16 cellular contexts compared by ENCODE assay signal in genomic region chr17:82613283-82614094, GRCh38. TPM values are rescaled to one million over a fixed set of nuclear protein-coding genes. Genes with fewer than 3 reads are reported as not detected.
DNase-seq lines count a peak whose midpoint lies in the region; ATAC-seq and TF ChIP-seq lines count a peak whose summit lies in the region.
"Had no signal": no experiment of that assay in that cellular context is flagged by ENCODE, and none has a peak within 500 bp of the region (broad histone marks: within the 10 kb centered on the region; RNA-seq: fewer than 3 reads in every experiment).

No MANE protein-coding gene starts in this region.

- intact Hi-C loops in stomach (cut with DNase I; ENCODE audit: low total_unique reads): no loop called here
- intact Hi-C loops in activated CD4-positive, alpha-beta memory T cell treated with anti-CD3 and anti-CD28 coated beads for 36 hours (cut with micrococcal nuclease): no loop called here
- intact Hi-C loops in PC-9 (cut with micrococcal nuclease; ENCODE audit: unreplicated experiment): no loop called here
- intact Hi-C loops in activated T-helper 2 cell treated with anti-CD3 and anti-CD28 coated beads, Interferon-gamma antibody, Interleukin-2, Interleukin-4, amounts not matched to agents 10 μg/mL and 5 μg/mL and 100 μg/mL, durations not matched to agents 14 hours and 24 hours and 36 hours (cut with micrococcal nuclease): no loop called here

- H3K9me3 Mint-ChIP-seq in activated CD4-positive, alpha-beta memory T cell treated with anti-CD3 and anti-CD28 coated beads for 36 hours: no peaks in the 10 kb centered on the region
- no peaks in the 10 kb centered on the region for H3K9me3 Mint-ChIP-seq in activated T-helper 2 cell treated with anti-CD3 and anti-CD28 coated beads, Interferon-gamma antibody, Interleukin-2, Interleukin-4, amounts not matched to agents 10 μg/mL and 5 μg/mL and 100 μg/mL, durations not matched to agents 14 hours and 24 hours and 36 hours
- H3K9me3 Mint-ChIP-seq: activated naive CD4-positive, alpha-beta T cell treated with anti-CD3 and anti-CD28 coated beads for 36 hours; CD8-positive, alpha-beta memory T cell; dendritic cell treated with granulocyte-macrophage colony-stimulating factor and Interleukin-4, amounts not matched to agents 40 ng/mL and 50 ng/mL, for 4 days had no signal

- peaks cover 2 to 3% of the 10 kb centered on the region in 2 donors for H3K4me1 ChIP-seq in lung (ENCODE audit: control insufficient read depth in 2 of 2, insufficient read depth in 2 of 2, low read length in 2 of 2)
- peaks cover 0 to 7% (median 0%) of the 10 kb centered on the region in 4 donors for H3K4me1 ChIP-seq in stomach
- H3K4me1 ChIP-seq in PC-9 (replicated peaks; ENCODE audit: insufficient read depth): no peaks in the 10 kb centered on the region
- H3K4me1 ChIP-seq: SJSA1 had no signal

- peak overlapping the region; percentile 6 to 43 for H3K27ac ChIP-seq in lung (ENCODE audit: low read depth in 1 of 2, low read length in 1 of 2)
- no peak overlapping the region for H3K27ac ChIP-seq in stomach
- H3K27ac ChIP-seq in PC-9: no peak overlapping the region
- H3K27ac ChIP-seq: SJSA1 had no signal

- no peak for TF ChIP-seq POLR2A in stomach (IDR thresholded peaks at IDR 0.05)

- H2AFZ ChIP-seq in PC-9: no peak overlapping the region

- TF ChIP-seq CTCF in lung (IDR thresholded peaks at IDR 0.05; ENCODE audit: control extremely low read depth, extremely low read depth) (no peak), stomach (IDR thresholded peaks at IDR 0.05) (no peak), PC-9 (conservative IDR thresholded peaks at IDR 0.05) (no peak)

- H3K9me3 ChIP-seq in lung (ENCODE audit: control insufficient read depth in 2 of 2, insufficient read depth in 1 of 2, low read length in 1 of 2) (no peaks in the 10 kb centered on the region), stomach (no peaks in the 10 kb centered on the region), PC-9 (ENCODE audit: insufficient read depth, low read depth) (no peaks in the 10 kb centered on the region)
- H3K9me3 ChIP-seq: SJSA1 had no signal

- WGBS in lung, 2 donors: 86 to 90% methylated on average over 37 of the region's 37 CpGs
- WGBS in stomach, 5 donors: 84 to 93% (median 91%) methylated on average over 27 to 37 of the region's 37 CpGs

- H3K4me3 ChIP-seq in lung: no peak overlapping the region
- H3K4me3 ChIP-seq in stomach: no peak overlapping the region
- no peak overlapping the region for H3K4me3 ChIP-seq in PC-9
- H3K4me3 ChIP-seq: SJSA1 had no signal

- no peak for TF ChIP-seq EP300 in stomach (IDR thresholded peaks at IDR 0.05)

- H3K4me1 Mint-ChIP-seq in activated CD4-positive, alpha-beta memory T cell treated with anti-CD3 and anti-CD28 coated beads for 36 hours (ENCODE audit: low read depth): no peaks in the 10 kb centered on the region
- H3K4me1 Mint-ChIP-seq in activated T-helper 2 cell treated with anti-CD3 and anti-CD28 coated beads, Interferon-gamma antibody, Interleukin-2, Interleukin-4, amounts not matched to agents 10 μg/mL and 5 μg/mL and 100 μg/mL, durations not matched to agents 14 hours and 24 hours and 36 hours (ENCODE audit: low read depth): no peaks in the 10 kb centered on the region

- CTCF ChIA-PET in activated CD4-positive, alpha-beta memory T cell treated with anti-CD3 and anti-CD28 coated beads for 36 hours (lab: Charles Lee): no interaction called here
- CTCF ChIA-PET in PC-9 (lab: Charles Lee): no interaction called here

- no peaks in the 10 kb centered on the region for H3K27me3 Mint-ChIP-seq in activated CD4-positive, alpha-beta memory T cell treated with anti-CD3 and anti-CD28 coated beads for 36 hours
- no peaks in the 10 kb centered on the region for H3K27me3 Mint-ChIP-seq in activated T-helper 2 cell treated with anti-CD3 and anti-CD28 coated beads, Interferon-gamma antibody, Interleukin-2, Interleukin-4, amounts not matched to agents 10 μg/mL and 5 μg/mL and 100 μg/mL, durations not matched to agents 14 hours and 24 hours and 36 hours (ENCODE audit: low read depth)
- H3K27me3 Mint-ChIP-seq: CD8-positive, alpha-beta memory T cell; dendritic cell treated with granulocyte-macrophage colony-stimulating factor and Interleukin-4, amounts not matched to agents 40 ng/mL and 50 ng/mL, for 4 days had no signal

- DNase-seq in DMS79 (lab: John Stamatoyannopoulos, UW) (peak; percentile 69), NCI-H1105 (lab: John Stamatoyannopoulos, UW) (peak; percentile 27), ecto neural progenitor cell (ENCODE audit: low spot score) (peak; percentile 58), lung (ENCODE audit: low spot score) (no peak), stomach (no peak), PC-9 (no peak)
- DNase-seq in activated CD4-positive, alpha-beta memory T cell treated with anti-CD3 and anti-CD28 coated beads for 36 hours: no peak
- DNase-seq in activated T-helper 2 cell treated with anti-CD3 and anti-CD28 coated beads, Interferon-gamma antibody, Interleukin-2, Interleukin-4, amounts not matched to agents 10 μg/mL and 5 μg/mL and 100 μg/mL, durations not matched to agents 14 hours and 24 hours and 36 hours (ENCODE audit: low spot score): no peak
- DNase-seq: activated CD4-positive, CD25-positive, alpha-beta regulatory T cell treated with anti-CD3 and anti-CD28 coated beads, Interleukin-2, amount 50 U/mL, for 72 hours; activated naive CD4-positive, alpha-beta T cell treated with anti-CD3 and anti-CD28 coated beads for 36 hours; CD8-positive, alpha-beta memory T cell; NCI-H2171 treated with DMSO at 0.1 percent for 48 hours; stimulated activated CD4-positive, alpha-beta T cell treated with anti-CD3 and anti-CD28 coated beads, Interleukin-15, amount 100 ng/mL, for 24 hours; stimulated activated naive CD4-positive, alpha-beta T cell treated with Interleukin-2 at 50 U/mL for 16 hours had no signal

- POLR2A ChIA-PET in activated CD4-positive, alpha-beta memory T cell treated with anti-CD3 and anti-CD28 coated beads for 36 hours (lab: Charles Lee): no interaction called here
- POLR2A ChIA-PET in PC-9 (lab: Charles Lee; ENCODE audit: unreplicated experiment): no interaction called here

- no peak overlapping the region for H3K27ac Mint-ChIP-seq in activated CD4-positive, alpha-beta memory T cell treated with anti-CD3 and anti-CD28 coated beads for 36 hours
- no peak overlapping the region for H3K27ac Mint-ChIP-seq in activated T-helper 2 cell treated with anti-CD3 and anti-CD28 coated beads, Interferon-gamma antibody, Interleukin-2, Interleukin-4, amounts not matched to agents 10 μg/mL and 5 μg/mL and 100 μg/mL, durations not matched to agents 14 hours and 24 hours and 36 hours
- H3K27ac Mint-ChIP-seq: activated naive CD4-positive, alpha-beta T cell treated with anti-CD3 and anti-CD28 coated beads for 36 hours; CD8-positive, alpha-beta memory T cell; dendritic cell treated with granulocyte-macrophage colony-stimulating factor and Interleukin-4, amounts not matched to agents 40 ng/mL and 50 ng/mL, for 4 days had no signal

- peaks cover 22 to 38% of the 10 kb centered on the region in 2 donors for H3K36me3 ChIP-seq in lung (ENCODE audit: control insufficient read depth in 2 of 2, insufficient read depth in 2 of 2, low read length in 2 of 2)
- H3K36me3 ChIP-seq in stomach: peaks cover 35 to 92% (median 85%) of the 10 kb centered on the region in 4 donors
- no peaks in the 10 kb centered on the region for H3K36me3 ChIP-seq in PC-9 (ENCODE audit: low read depth)

- no peaks in the 10 kb centered on the region for H4K20me1 ChIP-seq in PC-9 (ENCODE audit: insufficient read depth)

- H3K4me2 ChIP-seq in PC-9: no peak overlapping the region

- H3K36me3 Mint-ChIP-seq in activated CD4-positive, alpha-beta memory T cell treated with anti-CD3 and anti-CD28 coated beads for 36 hours: peaks cover 26% of the 10 kb centered on the region
- H3K36me3 Mint-ChIP-seq in activated T-helper 2 cell treated with anti-CD3 and anti-CD28 coated beads, Interferon-gamma antibody, Interleukin-2, Interleukin-4, amounts not matched to agents 10 μg/mL and 5 μg/mL and 100 μg/mL, durations not matched to agents 14 hours and 24 hours and 36 hours (ENCODE audit: low read depth): peaks cover 55% of the 10 kb centered on the region

- H3K4me3 Mint-ChIP-seq in activated CD4-positive, alpha-beta memory T cell treated with anti-CD3 and anti-CD28 coated beads for 36 hours: no peak overlapping the region
- no peak overlapping the region for H3K4me3 Mint-ChIP-seq in activated T-helper 2 cell treated with anti-CD3 and anti-CD28 coated beads, Interferon-gamma antibody, Interleukin-2, Interleukin-4, amounts not matched to agents 10 μg/mL and 5 μg/mL and 100 μg/mL, durations not matched to agents 14 hours and 24 hours and 36 hours (ENCODE audit: low read depth)
- H3K4me3 Mint-ChIP-seq: activated naive CD4-positive, alpha-beta T cell treated with anti-CD3 and anti-CD28 coated beads for 36 hours; CD8-positive, alpha-beta memory T cell; dendritic cell treated with granulocyte-macrophage colony-stimulating factor and Interleukin-4, amounts not matched to agents 40 ng/mL and 50 ng/mL, for 4 days had no signal

- H3K9me2 ChIP-seq in PC-9 (ENCODE audit: insufficient read depth): no peaks in the 10 kb centered on the region

- H3F3A ChIP-seq in PC-9 (ENCODE audit: insufficient read depth, low read depth): peaks cover 9% of the 10 kb centered on the region; the same call in 1 of the 2 replicates

- no peak for ATAC-seq in lung (ENCODE audit: insufficient read depth, low FRiP score)

- H3K27me3 ChIP-seq in lung (ENCODE audit: control insufficient read depth, insufficient read depth) (no peaks in the 10 kb centered on the region), stomach (no peaks in the 10 kb centered on the region), PC-9 (ENCODE audit: insufficient read depth, low read depth) (no peaks in the 10 kb centered on the region)
- H3K27me3 ChIP-seq: SJSA1 had no signal

- no peaks in the 10 kb centered on the region for H3K79me2 ChIP-seq in PC-9 (ENCODE audit: low read depth)

- no TSS peak for BruUV-seq in PC-9 (replicated peaks; lab: Mats Ljungman, UMichigan)

RNA-seq across cellular contexts. Expression of gene WDR45B, which starts 34.8 kb away (rescaled TPM):
- total RNA-seq in lung (10 to 100 TPM; 63.2 to 92.8 TPM), stomach (100 to 1,000 TPM in 2 of 5 donors, 10 to 100 TPM in 3; 75.3 to 108 (median 92.9) TPM), PC-9 (2021) (65.1 and 84.9 TPM in 2 replicates)
- polyA plus RNA-seq in lung (10 to 100 TPM; 39.6 to 66.7 TPM), stomach (10 to 100 TPM; 62.8 to 70.7 (median 62.9) TPM)
- total RNA-seq in activated CD4-positive, alpha-beta memory T cell treated with anti-CD3 and anti-CD28 coated beads for 36 hours: 10 to 100 TPM; 42.8 to 43.0 TPM
- 63.1 and 66.9 TPM in 2 replicates for total RNA-seq in activated T-helper 2 cell treated with anti-CD3 and anti-CD28 coated beads, Interferon-gamma antibody, Interleukin-2, Interleukin-4, amounts not matched to agents 10 μg/mL and 5 μg/mL and 100 μg/mL, durations not matched to agents 14 hours and 24 hours and 36 hours

Comparison
In these comparisons a context has a peak if more than half of its experiments do, and no peak if none do; other contexts are left out.
1. DNase-seq: peak in DMS79 (single experiment), NCI-H1105 (single experiment) and ecto neural progenitor cell (single experiment); none in lung (single experiment), stomach (single experiment), activated CD4-positive, alpha-beta memory T cell treated with anti-CD3 and anti-CD28 coated beads for 36 hours (single experiment), PC-9 (0 of 2) and activated T-helper 2 cell treated with anti-CD3 and anti-CD28 coated beads, Interferon-gamma antibody, Interleukin-2, Interleukin-4, amounts not matched to agents 10 μg/mL and 5 μg/mL and 100 μg/mL, durations not matched to agents 14 hours and 24 hours and 36 hours (single experiment).
2. H3K27ac ChIP-seq: peak in lung (2 of 2); none in stomach (0 of 5) and PC-9 (single experiment).